Comparison of ENCODE assay signal across 10 cellular contexts in genomic region chr17:10357768-10358167, GRCh38. TPM values are rescaled to one million over a fixed set of nuclear protein-coding genes. Genes with fewer than 3 reads are reported as not detected.
DNase-seq lines count a peak whose midpoint lies in the region; ATAC-seq and TF ChIP-seq lines count a peak whose summit lies in the region.
"Had no signal": no experiment of that assay in that cellular context is flagged by ENCODE, and none has a peak within 500 bp of the region (broad histone marks: within the 10 kb centered on the region; RNA-seq: fewer than 3 reads in every experiment).

No MANE protein-coding gene starts in this region.

- H3K36me3 Mint-ChIP-seq in activated CD8-positive, alpha-beta T cell treated with anti-CD3 and anti-CD28 coated beads for 36 hours (ENCODE audit: low read depth): no peaks in the 10 kb centered on the region
- H3K36me3 Mint-ChIP-seq: activated naive CD4-positive, alpha-beta T cell treated with anti-CD3 and anti-CD28 coated beads, Interleukin-2, amount 50 U/mL, for 24 hours had no signal

- no peaks in the 10 kb centered on the region for H3K27me3 Mint-ChIP-seq in activated CD8-positive, alpha-beta T cell treated with anti-CD3 and anti-CD28 coated beads for 36 hours
- H3K27me3 Mint-ChIP-seq: activated naive CD4-positive, alpha-beta T cell treated with anti-CD3 and anti-CD28 coated beads, Interleukin-2, amount 50 U/mL, for 24 hours had no signal

- no peak overlapping the region for H3K27ac Mint-ChIP-seq in activated CD8-positive, alpha-beta T cell treated with anti-CD3 and anti-CD28 coated beads for 36 hours
- H3K27ac Mint-ChIP-seq: activated naive CD4-positive, alpha-beta T cell treated with anti-CD3 and anti-CD28 coated beads, Interleukin-2, amount 50 U/mL, for 24 hours had no signal

- 6% methylated on average over 3 of the region's 4 CpGs for WGBS in right lobe of liver (ENCODE audit: insufficient coverage, low coverage, low lambda C conversion rate, missing lambda C conversion rate)

- H3K27me3 ChIP-seq in BJ (ENCODE audit: control insufficient read depth, insufficient read depth, low read length): no peaks in the 10 kb centered on the region
- H3K27me3 ChIP-seq in right lobe of liver: no peaks in the 10 kb centered on the region
- H3K27me3 ChIP-seq in left lung: no peaks in the 10 kb centered on the region

- DNase-seq in BJ (ENCODE audit: low read depth) (no peak), GM19238 (ENCODE audit: insufficient read length, low spot score) (peak; percentile 28), right lobe of liver (peak in 1 of 3 donors; percentile 29), left lung (no peak), GM19240 (ENCODE audit: insufficient read length, low spot score) (no peak), NCI-H774 (lab: John Stamatoyannopoulos, UW) (no peak)
- peak; percentile 60 for DNase-seq in activated CD8-positive, alpha-beta T cell treated with anti-CD3 and anti-CD28 coated beads for 36 hours
- DNase-seq: NCI-H2107 had no signal

- H3K9me3 ChIP-seq in right lobe of liver (no peaks in the 10 kb centered on the region), left lung (no peaks in the 10 kb centered on the region)

- TF ChIP-seq POLR2A in right lobe of liver (IDR thresholded peaks at IDR 0.05): no peak

- 0 out of 2 replicates have a peak, but pooled peaks have one; percentile 19 for TF ChIP-seq CTCF in BJ (IDR thresholded peaks at IDR 0.05; ENCODE audit: insufficient read depth, low read depth, low read length)
- TF ChIP-seq CTCF in activated CD8-positive, alpha-beta T cell treated with anti-CD3 and anti-CD28 coated beads for 36 hours (IDR thresholded peaks at IDR 0.05): peak; percentile 41
- TF ChIP-seq CTCF in right lobe of liver (IDR thresholded peaks at IDR 0.05): peak in 3 of 4 donors; percentile 41 to 47 (median 46)
- TF ChIP-seq CTCF in left lung (IDR thresholded peaks at IDR 0.05): peak in 1 of 2 donors; percentile 21

- no peak overlapping the region for H3K4me3 Mint-ChIP-seq in activated CD8-positive, alpha-beta T cell treated with anti-CD3 and anti-CD28 coated beads for 36 hours
- H3K4me3 Mint-ChIP-seq: activated naive CD4-positive, alpha-beta T cell treated with anti-CD3 and anti-CD28 coated beads, Interleukin-2, amount 50 U/mL, for 24 hours had no signal

- H3K4me1 Mint-ChIP-seq in activated CD8-positive, alpha-beta T cell treated with anti-CD3 and anti-CD28 coated beads for 36 hours (ENCODE audit: low read depth): no peaks in the 10 kb centered on the region
- H3K4me1 Mint-ChIP-seq: activated naive CD4-positive, alpha-beta T cell treated with anti-CD3 and anti-CD28 coated beads, Interleukin-2, amount 50 U/mL, for 24 hours had no signal

- peak; percentile 34 for ATAC-seq in activated CD8-positive, alpha-beta T cell treated with anti-CD3 and anti-CD28 coated beads for 36 hours
- ATAC-seq in right lobe of liver (peak in 1 of 4 donors; percentile 47), left lung (no peak), HG03571 (IDR thresholded peaks at IDR 0.05; ENCODE audit: unreplicated experiment) (no peak)

- intact Hi-C loops in activated CD8-positive, alpha-beta T cell treated with anti-CD3 and anti-CD28 coated beads for 36 hours (cut with micrococcal nuclease): no loop called here
- intact Hi-C loops in right lobe of liver (cut with DNase I) (loop anchor here in 1 of 2 donors (10.0 kb wide), 1 partner anchor 63 kb away; no protein-coding TSS in a partner anchor), left lung (cut with DNase I) (no loop called here)

- CTCF ChIA-PET in BJ (lab: Yijun Ruan, JAX): interaction anchor here (0.5 kb wide), 1 partner anchor 1830 kb away, joined by 3 read pairs; no protein-coding TSS in a partner anchor
- CTCF ChIA-PET in activated CD8-positive, alpha-beta T cell treated with anti-CD3 and anti-CD28 coated beads for 36 hours (lab: Charles Lee): interaction anchor here (1.0 kb wide), 1 partner anchor 13 kb away, joined by 4 read pairs; no protein-coding TSS in a partner anchor

- POLR2A ChIA-PET in BJ (lab: Charles Lee): no interaction called here
- POLR2A ChIA-PET in activated CD8-positive, alpha-beta T cell treated with anti-CD3 and anti-CD28 coated beads for 36 hours (lab: Charles Lee): no interaction called here

- H3K27ac ChIP-seq in right lobe of liver: no peak overlapping the region
- no peak overlapping the region for H3K27ac ChIP-seq in left lung

- H3K4me3 ChIP-seq in BJ (ENCODE audit: low read depth, low read length) (no peak overlapping the region), right lobe of liver (no peak overlapping the region), left lung (no peak overlapping the region)

- H3K36me3 ChIP-seq in BJ (ENCODE audit: control insufficient read depth, insufficient read depth, low read length) (no peaks in the 10 kb centered on the region), right lobe of liver (no peaks in the 10 kb centered on the region), left lung (no peaks in the 10 kb centered on the region)

- H3K4me1 ChIP-seq in right lobe of liver (no peaks in the 10 kb centered on the region), left lung (no peaks in the 10 kb centered on the region)

- no peaks in the 10 kb centered on the region for H3K9me3 Mint-ChIP-seq in activated CD8-positive, alpha-beta T cell treated with anti-CD3 and anti-CD28 coated beads for 36 hours
- H3K9me3 Mint-ChIP-seq: activated naive CD4-positive, alpha-beta T cell treated with anti-CD3 and anti-CD28 coated beads, Interleukin-2, amount 50 U/mL, for 24 hours had no signal

RNA-seq across cellular contexts. Expression of gene MYH13, which starts 15.0 kb away (rescaled TPM):
- polyA plus RNA-seq in BJ (2011; rRNA removed): not detected in 2 replicates
- not detected in 2 replicates for polyA minus RNA-seq in BJ (2011; rRNA and poly(A)+ RNA removed)
- not detected for total RNA-seq in activated CD8-positive, alpha-beta T cell treated with anti-CD3 and anti-CD28 coated beads for 36 hours
- not detected for total RNA-seq in right lobe of liver
- not detected for total RNA-seq in left lung

Comparison
In these comparisons a context has a peak if more than half of its experiments do, and no peak if none do; other contexts are left out.
1. DNase-seq: peak in GM19238 (single experiment) and activated CD8-positive, alpha-beta T cell treated with anti-CD3 and anti-CD28 coated beads for 36 hours (single experiment); none in BJ (single experiment), left lung (0 of 2), GM19240 (single experiment) and NCI-H774 (single experiment).